ENCODE assay signal across 28 cellular contexts in the genomic region with DNA sequence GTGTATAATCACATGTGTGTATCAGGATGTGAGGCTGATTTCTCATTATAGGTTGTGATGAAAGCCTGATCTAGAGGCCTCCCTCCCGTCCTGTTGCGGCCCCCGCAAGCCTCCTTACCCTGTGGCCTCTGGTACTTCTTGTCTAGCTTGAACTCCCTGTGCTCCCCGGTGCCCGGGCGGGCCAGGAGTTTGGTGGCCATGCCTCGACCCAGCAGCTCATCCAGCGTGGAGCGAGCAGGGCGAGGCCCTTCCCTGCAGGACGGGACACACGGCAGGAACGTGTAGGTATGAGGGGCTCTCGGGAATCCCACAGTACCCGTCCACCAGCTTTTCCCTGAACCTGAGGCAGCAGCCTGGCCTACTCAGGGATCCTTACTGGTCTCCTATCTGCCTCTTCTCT.
"Had no signal": no experiment of that assay in that cellular context is flagged by ENCODE, and none has a peak within 500 bp of the region (broad histone marks: within the 10 kb centered on the region; RNA-seq: fewer than 3 reads in every experiment).

No MANE protein-coding gene starts in this region.

- DNase-seq: activated CD4-positive, alpha-beta memory T cell treated with anti-CD3 and anti-CD28 coated beads for 36 hours; activated CD4-positive, alpha-beta T cell treated with anti-CD3 and anti-CD28 coated beads for 36 hours; activated CD4-positive, alpha-beta T cell treated with anti-CD3 and anti-CD28 coated beads, Interleukin-2, amount 10 ng/mL, durations not matched to agents 24 days and 14 days; activated CD4-positive, CD25-positive, alpha-beta regulatory T cell; activated CD4-positive, CD25-positive, alpha-beta regulatory T cell treated with anti-CD3 and anti-CD28 coated beads, Interleukin-2, amount 50 U/mL, for 72 hours; activated CD8-positive, alpha-beta memory T cell treated with anti-CD3 and anti-CD28 coated beads, Interleukin-2, amount 10 ng/mL, durations not matched to agents 7 days and 5 days; activated CD8-positive, alpha-beta memory T cell treated with anti-CD3 and anti-CD28 coated beads, Interleukin-2, amount 50 U/mL, for 4 hours; activated CD8-positive, alpha-beta T cell treated with anti-CD3 and anti-CD28 coated beads, Interleukin-2, amount 10 ng/mL, durations not matched to agents 7 days and 5 days; activated gamma-delta T cell; activated naive CD4-positive, alpha-beta T cell; activated naive CD4-positive, alpha-beta T cell treated with anti-CD3 and anti-CD28 coated beads, Interleukin-2, amount 10 ng/mL, durations not matched to agents 7 days and 5 days; activated naive CD8-positive, alpha-beta T cell treated with anti-CD3 and anti-CD28 coated beads, Interleukin-2, amount 10 ng/mL, durations not matched to agents 7 days and 5 days; activated T-cell treated with anti-CD3 and anti-CD28 coated beads, Interleukin-2, amount 50 U/mL, for 1 hour; activated T-cell treated with anti-CD3 and anti-CD28 coated beads, Interleukin-2, amount 50 U/mL, for 48 hours; central memory CD4-positive, alpha-beta T cell; cerebellar nuclear complex; colonic mucosa; effector CD8-positive, alpha-beta T cell; foreskin keratinocyte; T-helper 2 cell had no signal

- H3K4me1 Mint-ChIP-seq: activated CD4-positive, alpha-beta T cell treated with anti-CD3 and anti-CD28 coated beads for 36 hours; activated CD4-positive, alpha-beta T cell treated with anti-CD3 and anti-CD28 coated beads, Interleukin-2, amount 10 ng/mL, durations not matched to agents 24 days and 14 days; activated CD8-positive, alpha-beta memory T cell treated with anti-CD3 and anti-CD28 coated beads, Interleukin-2, amount 10 ng/mL, durations not matched to agents 7 days and 5 days; activated naive CD4-positive, alpha-beta T cell treated with anti-CD3 and anti-CD28 coated beads, Interleukin-2, amount 10 ng/mL, durations not matched to agents 7 days and 5 days; activated naive CD8-positive, alpha-beta T cell treated with anti-CD3 and anti-CD28 coated beads, Interleukin-2, amount 10 ng/mL, durations not matched to agents 7 days and 5 days; brain had no signal

- H3K36me3 Mint-ChIP-seq: activated CD4-positive, alpha-beta memory T cell treated with anti-CD3 and anti-CD28 coated beads for 36 hours; activated CD8-positive, alpha-beta memory T cell treated with anti-CD3 and anti-CD28 coated beads, Interleukin-2, amount 10 ng/mL, durations not matched to agents 7 days and 5 days; activated naive CD4-positive, alpha-beta T cell treated with anti-CD3 and anti-CD28 coated beads, Interleukin-2, amount 10 ng/mL, durations not matched to agents 7 days and 5 days; activated naive CD4-positive, alpha-beta T cell treated with anti-CD3 and anti-CD28 coated beads, Interleukin-2, amount 50 U/mL, for 72 hours; activated naive CD8-positive, alpha-beta T cell treated with anti-CD3 and anti-CD28 coated beads, Interleukin-2, amount 10 ng/mL, durations not matched to agents 7 days and 5 days; brain had no signal

- H3K36me3 ChIP-seq: breast epithelium, cardiac muscle cell, colonic mucosa had no signal

- ATAC-seq: activated CD4-positive, alpha-beta T cell treated with anti-CD3 and anti-CD28 coated beads for 36 hours; activated CD8-positive, alpha-beta memory T cell treated with anti-CD3 and anti-CD28 coated beads, Interleukin-2, amount 10 ng/mL, durations not matched to agents 7 days and 5 days; activated CD8-positive, alpha-beta T cell treated with anti-CD3 and anti-CD28 coated beads, Interleukin-2, amount 10 ng/mL, durations not matched to agents 7 days and 5 days; activated naive CD4-positive, alpha-beta T cell treated with anti-CD3 and anti-CD28 coated beads, Interleukin-2, amount 50 U/mL, for 72 hours; esophagus mucosa; foreskin keratinocyte; gastroesophageal sphincter had no signal

- H3K27ac Mint-ChIP-seq: activated CD4-positive, alpha-beta memory T cell treated with anti-CD3 and anti-CD28 coated beads for 36 hours; activated CD4-positive, alpha-beta T cell treated with anti-CD3 and anti-CD28 coated beads for 36 hours; activated CD4-positive, alpha-beta T cell treated with anti-CD3 and anti-CD28 coated beads, Interleukin-2, amount 10 ng/mL, durations not matched to agents 24 days and 14 days; activated CD8-positive, alpha-beta memory T cell treated with anti-CD3 and anti-CD28 coated beads, Interleukin-2, amount 10 ng/mL, durations not matched to agents 7 days and 5 days; activated naive CD4-positive, alpha-beta T cell treated with anti-CD3 and anti-CD28 coated beads, Interleukin-2, amount 10 ng/mL, durations not matched to agents 7 days and 5 days; activated naive CD8-positive, alpha-beta T cell treated with anti-CD3 and anti-CD28 coated beads, Interleukin-2, amount 10 ng/mL, durations not matched to agents 7 days and 5 days; activated T-helper 1 cell treated with anti-CD3 and anti-CD28 coated beads, Interleukin-12 subunit alpha, Interleukin-12 subunit beta, Interleukin-2, Interleukin-4 antibody, amounts not matched to agents 30 ng/mL and 10 ng/mL and 1 ng/mL, durations not matched to agents 14 hours and 24 hours and 36 hours; brain had no signal

- H3K4me1 ChIP-seq: ascending aorta, breast epithelium, colonic mucosa, gastroesophageal sphincter had no signal

- H3K9me3 ChIP-seq: ascending aorta, breast epithelium, colonic mucosa, gastroesophageal sphincter had no signal

- H3K9me3 Mint-ChIP-seq: activated CD4-positive, alpha-beta memory T cell treated with anti-CD3 and anti-CD28 coated beads for 36 hours; activated CD4-positive, alpha-beta T cell treated with anti-CD3 and anti-CD28 coated beads, Interleukin-2, amount 10 ng/mL, durations not matched to agents 24 days and 14 days; activated naive CD4-positive, alpha-beta T cell treated with anti-CD3 and anti-CD28 coated beads, Interleukin-2, amount 10 ng/mL, durations not matched to agents 7 days and 5 days; activated naive CD4-positive, alpha-beta T cell treated with anti-CD3 and anti-CD28 coated beads, Interleukin-2, amount 50 U/mL, for 72 hours; activated naive CD8-positive, alpha-beta T cell treated with anti-CD3 and anti-CD28 coated beads, Interleukin-2, amount 10 ng/mL, durations not matched to agents 7 days and 5 days; activated T-helper 1 cell treated with anti-CD3 and anti-CD28 coated beads, Interleukin-12 subunit alpha, Interleukin-12 subunit beta, Interleukin-2, Interleukin-4 antibody, amounts not matched to agents 30 ng/mL and 10 ng/mL and 1 ng/mL, durations not matched to agents 14 hours and 24 hours and 36 hours; brain had no signal

- H3K27ac ChIP-seq: ascending aorta, breast epithelium, cardiac muscle cell, colonic mucosa, foreskin keratinocyte, gastroesophageal sphincter had no signal

- H3K4me3 ChIP-seq: ascending aorta, breast epithelium, cardiac muscle cell, colonic mucosa, gastroesophageal sphincter had no signal

- H3K27me3 ChIP-seq: ascending aorta, breast epithelium, cardiac muscle cell, colonic mucosa, foreskin keratinocyte, gastroesophageal sphincter had no signal

- H3K4me3 Mint-ChIP-seq: activated CD4-positive, alpha-beta memory T cell treated with anti-CD3 and anti-CD28 coated beads for 36 hours; activated CD4-positive, alpha-beta T cell treated with anti-CD3 and anti-CD28 coated beads for 36 hours; activated CD4-positive, alpha-beta T cell treated with anti-CD3 and anti-CD28 coated beads, Interleukin-2, amount 10 ng/mL, durations not matched to agents 24 days and 14 days; activated CD8-positive, alpha-beta memory T cell treated with anti-CD3 and anti-CD28 coated beads, Interleukin-2, amount 10 ng/mL, durations not matched to agents 7 days and 5 days; activated CD8-positive, alpha-beta T cell treated with anti-CD3 and anti-CD28 coated beads, Interleukin-2, amount 10 ng/mL, durations not matched to agents 7 days and 5 days; activated naive CD4-positive, alpha-beta T cell treated with anti-CD3 and anti-CD28 coated beads, Interleukin-2, amount 10 ng/mL, durations not matched to agents 7 days and 5 days; activated naive CD8-positive, alpha-beta T cell treated with anti-CD3 and anti-CD28 coated beads, Interleukin-2, amount 10 ng/mL, durations not matched to agents 7 days and 5 days; activated T-helper 1 cell treated with anti-CD3 and anti-CD28 coated beads, Interleukin-12 subunit alpha, Interleukin-12 subunit beta, Interleukin-2, Interleukin-4 antibody, amounts not matched to agents 30 ng/mL and 10 ng/mL and 1 ng/mL, durations not matched to agents 14 hours and 24 hours and 36 hours; brain had no signal

- H3K27me3 Mint-ChIP-seq: activated CD4-positive, alpha-beta memory T cell treated with anti-CD3 and anti-CD28 coated beads for 36 hours; activated CD4-positive, alpha-beta T cell treated with anti-CD3 and anti-CD28 coated beads for 36 hours; activated CD4-positive, alpha-beta T cell treated with anti-CD3 and anti-CD28 coated beads, Interleukin-2, amount 10 ng/mL, durations not matched to agents 24 days and 14 days; activated CD8-positive, alpha-beta memory T cell treated with anti-CD3 and anti-CD28 coated beads, Interleukin-2, amount 10 ng/mL, durations not matched to agents 7 days and 5 days; activated naive CD4-positive, alpha-beta T cell treated with anti-CD3 and anti-CD28 coated beads, Interleukin-2, amount 10 ng/mL, durations not matched to agents 7 days and 5 days; activated naive CD8-positive, alpha-beta T cell treated with anti-CD3 and anti-CD28 coated beads, Interleukin-2, amount 10 ng/mL, durations not matched to agents 7 days and 5 days had no signal
